Comparison of ENCODE assay signal across 8 cellular contexts in genomic region chr1:157090196-157090647, GRCh38. TPM values are rescaled to one million over a fixed set of nuclear protein-coding genes. Genes with fewer than 3 reads are reported as not detected.
DNase-seq lines count a peak whose midpoint lies in the region; ATAC-seq and TF ChIP-seq lines count a peak whose summit lies in the region.

No MANE protein-coding gene starts in this region.

- TF ChIP-seq CTCF in CD8-positive, alpha-beta T cell (IDR thresholded peaks at IDR 0.05), result peak; percentile 87
- peak; percentile 93 for TF ChIP-seq CTCF in activated CD8-positive, alpha-beta T cell treated with anti-CD3 and anti-CD28 coated beads for 36 hours (IDR thresholded peaks at IDR 0.05)

- peaks cover 2% of the 10 kb centered on the region for H3K27me3 Mint-ChIP-seq in CD8-positive, alpha-beta T cell (ENCODE audit: low read depth)
- peaks cover 5% of the 10 kb centered on the region for H3K27me3 Mint-ChIP-seq in activated CD8-positive, alpha-beta T cell treated with anti-CD3 and anti-CD28 coated beads for 36 hours

- no peaks in the 10 kb centered on the region for H3K4me1 Mint-ChIP-seq in CD8-positive, alpha-beta T cell (ENCODE audit: low read depth)
- H3K4me1 Mint-ChIP-seq in activated CD8-positive, alpha-beta T cell treated with anti-CD3 and anti-CD28 coated beads for 36 hours (ENCODE audit: low read depth), result no peaks in the 10 kb centered on the region

- H3K27ac ChIP-seq in CD8-positive, alpha-beta T cell (ENCODE audit: low read depth, low read length), result no peak overlapping the region

- peak; percentile 75 to 94 (median 88) for DNase-seq in CD8-positive, alpha-beta T cell
- DNase-seq in NCI-H82 treated with DMSO at 0.1 percent for 48 hours (lab: John Stamatoyannopoulos, UW; ENCODE audit: unreplicated experiment) (peak; percentile 28), lung microvascular endothelial cell (ENCODE audit: low read depth in 2 of 2) (peak; percentile 74 to 75)
- DNase-seq in activated CD8-positive, alpha-beta T cell treated with anti-CD3 and anti-CD28 coated beads for 36 hours, result peak; percentile 93
- DNase-seq in effector CD4-positive, alpha-beta T cell, result peak; percentile 89
- peak; percentile 80 for DNase-seq in stimulated activated CD8-positive, alpha-beta memory T cell treated with anti-CD3 and anti-CD28 coated beads, Interleukin-12 subunit alpha, Interleukin-12 subunit beta, amount 100 ng/mL, for 1 hour (ENCODE audit: low read depth)

- peaks cover 5% of the 10 kb centered on the region for H3K4me1 ChIP-seq in CD8-positive, alpha-beta T cell (ENCODE audit: insufficient read depth, low read length)

- no peak overlapping the region for H3K4me3 ChIP-seq in CD8-positive, alpha-beta T cell (ENCODE audit: low read depth, low read length)

- ATAC-seq in CD8-positive, alpha-beta T cell, result peak; percentile 78
- ATAC-seq in HG03196 (IDR thresholded peaks at IDR 0.05; ENCODE audit: unreplicated experiment) (peak; percentile 67), GM21529 (IDR thresholded peaks at IDR 0.05; ENCODE audit: unreplicated experiment) (no peak)
- ATAC-seq in activated CD8-positive, alpha-beta T cell treated with anti-CD3 and anti-CD28 coated beads for 36 hours, result peak; percentile 92

- H3K36me3 ChIP-seq in CD8-positive, alpha-beta T cell (ENCODE audit: insufficient read depth, low read length), result no peaks in the 10 kb centered on the region

- H3K9me3 Mint-ChIP-seq in CD8-positive, alpha-beta T cell, result no peaks in the 10 kb centered on the region
- no peaks in the 10 kb centered on the region for H3K9me3 Mint-ChIP-seq in activated CD8-positive, alpha-beta T cell treated with anti-CD3 and anti-CD28 coated beads for 36 hours

- no peak overlapping the region for H3K27ac Mint-ChIP-seq in CD8-positive, alpha-beta T cell
- no peak overlapping the region for H3K27ac Mint-ChIP-seq in activated CD8-positive, alpha-beta T cell treated with anti-CD3 and anti-CD28 coated beads for 36 hours

- no peaks in the 10 kb centered on the region for H3K36me3 Mint-ChIP-seq in CD8-positive, alpha-beta T cell
- H3K36me3 Mint-ChIP-seq in activated CD8-positive, alpha-beta T cell treated with anti-CD3 and anti-CD28 coated beads for 36 hours (ENCODE audit: low read depth), result no peaks in the 10 kb centered on the region

- POLR2A ChIA-PET in CD8-positive, alpha-beta T cell (lab: Charles Lee), result interaction anchor here (1.6 kb wide), 1 partner anchor 66 kb away, joined by 11 read pairs; no protein-coding TSS in a partner anchor
- POLR2A ChIA-PET in activated CD8-positive, alpha-beta T cell treated with anti-CD3 and anti-CD28 coated beads for 36 hours (lab: Charles Lee), result interaction anchor here (0.7 to 1.5 kb wide), 4 partner anchors 29 to 67 kb away, joined by 3 to 18 read pairs (median 3); no protein-coding TSS in a partner anchor

- intact Hi-C loops in CD8-positive, alpha-beta T cell (cut with DNase I, micrococcal nuclease), result loop anchor here in 1 of 2 experiments (1.0 to 10.0 kb wide), 2 partner anchors 66 to 395 kb away; no protein-coding TSS in a partner anchor
- intact Hi-C loops in activated CD8-positive, alpha-beta T cell treated with anti-CD3 and anti-CD28 coated beads for 36 hours (cut with micrococcal nuclease), result loop anchor here (2.0 kb wide), 1 partner anchor 67 kb away; no protein-coding TSS in a partner anchor

- no peak overlapping the region for H3K4me3 Mint-ChIP-seq in CD8-positive, alpha-beta T cell
- no peak overlapping the region for H3K4me3 Mint-ChIP-seq in activated CD8-positive, alpha-beta T cell treated with anti-CD3 and anti-CD28 coated beads for 36 hours

- CTCF ChIA-PET in CD8-positive, alpha-beta T cell (lab: Charles Lee), result interaction anchor here (0.6 to 12.4 kb wide), 29 partner anchors 8 to 91 kb away, joined by 3 to 582 read pairs (median 6); partner anchors contain the start of gene ETV3L
- CTCF ChIA-PET in activated CD8-positive, alpha-beta T cell treated with anti-CD3 and anti-CD28 coated beads for 36 hours (lab: Charles Lee), result interaction anchor here (0.6 to 13.6 kb wide), 48 partner anchors 9 to 748 kb away, joined by 3 to 562 read pairs (median 4); partner anchors contain the start of genes ETV3 and ETV3L

- no peaks in the 10 kb centered on the region for H3K9me3 ChIP-seq in CD8-positive, alpha-beta T cell (ENCODE audit: low read length)

- no peaks in the 10 kb centered on the region for H3K27me3 ChIP-seq in CD8-positive, alpha-beta T cell (ENCODE audit: insufficient read depth, low read length)

RNA-seq across cellular contexts. Expression of gene ETV3L, which starts 9.4 kb away (rescaled TPM):
- not detected for total RNA-seq in CD8-positive, alpha-beta T cell
- total RNA-seq in activated CD8-positive, alpha-beta T cell treated with anti-CD3 and anti-CD28 coated beads for 36 hours, result not detected
- total RNA-seq in lung microvascular endothelial cell, result not detected in 2 replicates

RNA-seq across cellular contexts. Expression of gene ARHGEF11, which starts 44.7 kb away (rescaled TPM):
- total RNA-seq in CD8-positive, alpha-beta T cell, result 1 to 10 TPM; 5.9 to 6.1 TPM
- 1 to 10 TPM; 1.4 to 1.8 TPM for total RNA-seq in activated CD8-positive, alpha-beta T cell treated with anti-CD3 and anti-CD28 coated beads for 36 hours
- 16.8 and 21.0 TPM in 2 replicates for total RNA-seq in lung microvascular endothelial cell

RNA-seq across cellular contexts. Expression of gene ETV3, which starts 48.0 kb away (rescaled TPM):
- 10 to 100 TPM; 88.9 to 94.0 TPM for total RNA-seq in CD8-positive, alpha-beta T cell
- 10 to 100 TPM; 47.7 to 47.9 TPM for total RNA-seq in activated CD8-positive, alpha-beta T cell treated with anti-CD3 and anti-CD28 coated beads for 36 hours
- total RNA-seq in lung microvascular endothelial cell, result 10.2 and 15.1 TPM in 2 replicates

Comparison
In these comparisons a context has a peak if more than half of its experiments do, and no peak if none do; other contexts are left out.
1. DNase-seq: peak in every context shown above with its lines; median percentile 93 in activated CD8-positive, alpha-beta T cell treated with anti-CD3 and anti-CD28 coated beads for 36 hours; 89 in effector CD4-positive, alpha-beta T cell; 88 in CD8-positive, alpha-beta T cell; 80 in stimulated activated CD8-positive, alpha-beta memory T cell treated with anti-CD3 and anti-CD28 coated beads, Interleukin-12 subunit alpha, Interleukin-12 subunit beta, amount 100 ng/mL, for 1 hour; 74 in lung microvascular endothelial cell; 28 in NCI-H82 treated with DMSO at 0.1 percent for 48 hours.